27 cellular contexts compared by ENCODE assay signal in the genomic region with DNA sequence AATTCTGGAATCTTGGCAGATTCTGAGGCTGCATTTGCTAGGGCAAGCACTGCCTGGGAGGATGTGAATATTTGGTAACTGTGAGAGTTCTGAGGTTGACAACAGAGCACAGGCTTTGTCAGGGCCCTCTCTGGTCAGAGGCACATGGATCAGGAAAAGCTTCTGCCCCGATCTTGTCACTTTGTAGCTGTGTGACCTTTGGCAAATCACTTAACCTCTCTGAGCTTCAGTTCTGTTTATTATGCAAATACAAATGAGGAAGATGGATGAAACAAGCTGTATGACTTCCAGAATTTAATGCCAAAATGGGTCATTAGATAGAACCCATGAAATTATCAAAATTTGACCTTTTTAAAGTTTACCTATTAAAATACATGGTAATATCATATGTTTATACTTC.
"Had no signal": no experiment of that assay in that cellular context is flagged by ENCODE, and none has a peak within 500 bp of the region (broad histone marks: within the 10 kb centered on the region; RNA-seq: fewer than 3 reads in every experiment).

No MANE protein-coding gene starts in this region.

- H3K9me3 ChIP-seq: stomach, suprapubic skin, testis, thoracic aorta, thyroid gland, tibial artery, tibial nerve, transverse colon, upper lobe of left lung, upper lobe of right lung, uterus, vagina had no signal

- ATAC-seq: stimulated activated effector memory CD8-positive, alpha-beta T cell treated with anti-CD3 and anti-CD28 coated beads, Interleukin-12 subunit alpha, Interleukin-12 subunit beta, amount 100 ng/mL, for 72 hours; stimulated activated memory B cell treated with anti-CD40 and anti-IgM and Interleukin-4, amounts not matched to agents 10 μg/mL and 1 μg/mL and 100 μg/mL, for 72 hours; stimulated activated naive B cell treated with anti-CD40 and anti-IgM and Interleukin-4, amounts not matched to agents 10 μg/mL and 1 μg/mL and 100 μg/mL, for 72 hours; stimulated activated naive CD8-positive, alpha-beta T cell treated with anti-CD3 and anti-CD28 coated beads, Interleukin-15, amount 100 ng/mL, for 72 hours; stimulated activated naive CD8-positive, alpha-beta T cell treated with anti-CD3 and anti-CD28 coated beads, Interleukin-15, Interleukin-2, amounts not matched to agents 100 U/mL and 50 U/mL, for 24 hours; upper lobe of right lung had no signal

- H3K36me3 ChIP-seq: stomach, suprapubic skin, thoracic aorta, thyroid gland, tibial artery, tibial nerve, transverse colon, upper lobe of left lung, upper lobe of right lung, uterus, vagina had no signal

- H3K4me1 ChIP-seq: stomach, suprapubic skin, testis, thyroid gland, tibial artery, tibial nerve, transverse colon, upper lobe of left lung, upper lobe of right lung, uterus, vagina had no signal

- H3K27ac ChIP-seq: stomach, suprapubic skin, testis, thoracic aorta, thyroid gland, tibial artery, tibial nerve, transverse colon, upper lobe of left lung, upper lobe of right lung, uterus, vagina had no signal

- H3K4me3 ChIP-seq: stomach, suprapubic skin, testis, thoracic aorta, thyroid gland, tibial artery, tibial nerve, transverse colon, upper lobe of left lung, upper lobe of right lung, uterus, vagina had no signal

- H3K27me3 ChIP-seq: testis, thyroid gland, tibial nerve, upper lobe of left lung, uterus, vagina had no signal

- DNase-seq: stimulated activated CD4-positive, alpha-beta T cell treated with anti-CD3 and anti-CD28 coated beads, Interleukin-1b, Interleukin-23, amount 100 ng/mL, for 48 hours; stimulated activated CD4-positive, alpha-beta T cell treated with anti-CD3 and anti-CD28 coated beads, Interleukin-2, amount 100 ng/mL, for 48 hours; stimulated activated CD4-positive, alpha-beta T cell treated with anti-CD3 and anti-CD28 coated beads, Interleukin-4, amount 100 ng/mL, for 1 hour; stimulated activated CD4-positive, alpha-beta T cell treated with anti-CD3 and anti-CD28 coated beads, Interleukin-4, amount 100 ng/mL, for 24 hours; stimulated activated CD4-positive, alpha-beta T cell treated with anti-CD3 and anti-CD28 coated beads, Interleukin-4, amount 100 ng/mL, for 4 hours; stimulated activated CD8-positive, alpha-beta memory T cell treated with anti-CD3 and anti-CD28 coated beads, Interleukin-4, amount 100 ng/mL, for 48 hours; stimulated activated naive B cell treated with anti-CD40 and anti-IgM and Interleukin-4, amounts not matched to agents 10 μg/mL and 1 μg/mL and 100 μg/mL, for 72 hours; stimulated activated naive CD4-positive, alpha-beta T cell; stimulated activated naive CD4-positive, alpha-beta T cell treated with Interleukin-2 at 50 U/mL for 16 hours; stimulated activated naive CD8-positive, alpha-beta T cell treated with anti-CD3 and anti-CD28 coated beads, Interleukin-15, amount 100 ng/mL, for 72 hours; stimulated activated naive CD8-positive, alpha-beta T cell treated with anti-CD3 and anti-CD28 coated beads, Interleukin-15, Interleukin-2, amounts not matched to agents 100 U/mL and 50 U/mL, for 24 hours; stomach; substantia nigra; testis; thyroid gland; tibial artery; transverse colon; trophoblast cell; upper lobe of left lung; upper lobe of right lung; uterus had no signal
